Comparison of ENCODE assay signal across 1 cellular context in the genomic region with DNA sequence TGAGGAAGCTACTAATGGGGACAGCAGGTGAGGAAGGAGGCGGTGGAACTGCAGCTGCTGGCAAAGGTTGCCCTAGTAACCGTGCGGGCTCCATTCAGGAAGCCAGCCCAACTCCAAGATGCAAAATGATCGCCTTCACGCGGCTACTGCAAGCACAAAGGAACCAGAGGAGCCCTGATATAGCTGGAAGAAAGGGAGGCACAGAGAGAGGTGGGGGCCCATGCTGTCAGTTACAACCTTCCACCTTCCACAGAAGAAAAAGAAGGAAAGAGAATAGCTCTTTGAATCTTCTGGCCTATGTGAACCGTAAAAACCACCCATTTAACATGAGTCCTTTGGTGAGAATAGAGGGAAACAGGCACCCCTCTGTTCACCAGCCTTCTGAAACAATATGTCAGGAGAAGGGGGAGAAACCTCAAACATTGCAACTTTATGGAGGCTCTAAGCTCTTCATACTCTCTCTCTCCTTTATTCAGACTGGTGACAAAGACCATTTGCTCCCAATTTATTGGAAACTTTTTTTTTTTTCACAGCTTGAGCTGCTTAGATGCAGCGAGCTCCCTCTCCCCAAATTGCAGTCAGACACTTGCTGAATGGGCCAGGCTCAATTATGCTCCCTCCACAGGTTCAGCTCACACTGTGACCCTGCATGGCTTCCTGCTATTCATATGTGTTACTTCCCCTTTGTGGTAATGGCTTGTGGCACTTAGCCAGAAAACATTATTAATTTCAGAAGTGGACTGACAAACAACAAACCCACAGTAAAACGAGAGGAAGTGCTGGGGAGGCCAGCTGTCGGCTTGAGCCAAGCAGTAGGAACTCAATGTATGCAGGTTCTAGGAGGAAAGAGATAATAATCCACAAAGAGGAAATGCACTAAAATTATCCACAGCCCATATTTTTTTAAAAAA.
A peak's percentile ranks its signal among the peaks of the same experiment; 100 is the strongest.
TF ChIP-seq lines count a peak whose summit lies in the region.

No MANE protein-coding gene starts in this region.

TF ChIP-seq in HepG2, 621 proteins besides CTCF, POLR2A, EP300 and RAD21 (continued from another document and continues in another):
- TF ChIP-seq, protein P1, sequence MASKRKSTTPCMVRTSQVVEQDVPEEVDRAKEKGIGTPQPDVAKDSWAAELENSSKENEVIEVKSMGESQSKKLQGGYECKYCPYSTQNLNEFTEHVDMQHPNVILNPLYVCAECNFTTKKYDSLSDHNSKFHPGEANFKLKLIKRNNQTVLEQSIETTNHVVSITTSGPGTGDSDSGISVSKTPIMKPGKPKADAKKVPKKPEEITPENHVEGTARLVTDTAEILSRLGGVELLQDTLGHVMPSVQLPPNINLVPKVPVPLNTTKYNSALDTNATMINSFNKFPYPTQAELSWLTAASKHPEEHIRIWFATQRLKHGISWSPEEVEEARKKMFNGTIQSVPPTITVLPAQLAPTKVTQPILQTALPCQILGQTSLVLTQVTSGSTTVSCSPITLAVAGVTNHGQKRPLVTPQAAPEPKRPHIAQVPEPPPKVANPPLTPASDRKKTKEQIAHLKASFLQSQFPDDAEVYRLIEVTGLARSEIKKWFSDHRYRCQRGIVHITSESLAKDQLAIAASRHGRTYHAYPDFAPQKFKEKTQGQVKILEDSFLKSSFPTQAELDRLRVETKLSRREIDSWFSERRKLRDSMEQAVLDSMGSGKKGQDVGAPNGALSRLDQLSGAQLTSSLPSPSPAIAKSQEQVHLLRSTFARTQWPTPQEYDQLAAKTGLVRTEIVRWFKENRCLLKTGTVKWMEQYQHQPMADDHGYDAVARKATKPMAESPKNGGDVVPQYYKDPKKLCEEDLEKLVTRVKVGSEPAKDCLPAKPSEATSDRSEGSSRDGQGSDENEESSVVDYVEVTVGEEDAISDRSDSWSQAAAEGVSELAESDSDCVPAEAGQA (IDR thresholded peaks at IDR 0.05; ENCODE audit: low read depth), result no peak
- TF ChIP-seq, protein P1 (CRISPR knock-in tag; IDR thresholded peaks at IDR 0.05; ENCODE audit: borderline replicate concordance), result no peak
- TF ChIP-seq ELF4 (CRISPR knock-in tag; IDR thresholded peaks at IDR 0.05; ENCODE audit: borderline replicate concordance) (no peak), SNRNP70 (IDR thresholded peaks at IDR 0.05; ENCODE audit: low read depth, low read length) (no peak), ZMYM2 (CRISPR knock-in tag; IDR thresholded peaks at IDR 0.05) (no peak), CBFB (CRISPR knock-in tag; IDR thresholded peaks at IDR 0.05) (no peak), KDM1A (CRISPR knock-in tag; IDR thresholded peaks at IDR 0.05) (no peak), ZMAT3 (CRISPR knock-in tag; conservative IDR thresholded peaks at IDR 0.05) (no peak), PAWR (CRISPR knock-in tag; IDR thresholded peaks at IDR 0.05; ENCODE audit: borderline replicate concordance) (no peak), PHB2 (IDR thresholded peaks at IDR 0.05; ENCODE audit: partially characterized antibody) (no peak), ZNF274 (CRISPR knock-in tag; IDR thresholded peaks at IDR 0.05) (no peak), ZC3H4 (CRISPR knock-in tag; IDR thresholded peaks at IDR 0.05; ENCODE audit: borderline replicate concordance) (no peak), PRMT3 (CRISPR knock-in tag; IDR thresholded peaks at IDR 0.05; ENCODE audit: borderline replicate concordance, low read depth) (no peak), ZBTB38 (CRISPR knock-in tag; IDR thresholded peaks at IDR 0.05) (peak; percentile 92), ZNF547 (CRISPR knock-in tag; IDR thresholded peaks at IDR 0.05) (no peak), SMAD9 (CRISPR knock-in tag; IDR thresholded peaks at IDR 0.05) (no peak), SYNCRIP (IDR thresholded peaks at IDR 0.05; ENCODE audit: insufficient read depth, low read depth, low read length) (no peak), MIER3 (CRISPR knock-in tag; IDR thresholded peaks at IDR 0.05; ENCODE audit: borderline replicate concordance) (no peak), ETV6 (CRISPR knock-in tag; conservative IDR thresholded peaks at IDR 0.05) (no peak), ZNF34 (CRISPR knock-in tag; IDR thresholded peaks at IDR 0.05; ENCODE audit: borderline replicate concordance) (no peak), SOX6 (IDR thresholded peaks at IDR 0.05) (no peak), SOX6 (CRISPR knock-in tag; IDR thresholded peaks at IDR 0.05) (no peak)
- TF ChIP-seq, protein P2, sequence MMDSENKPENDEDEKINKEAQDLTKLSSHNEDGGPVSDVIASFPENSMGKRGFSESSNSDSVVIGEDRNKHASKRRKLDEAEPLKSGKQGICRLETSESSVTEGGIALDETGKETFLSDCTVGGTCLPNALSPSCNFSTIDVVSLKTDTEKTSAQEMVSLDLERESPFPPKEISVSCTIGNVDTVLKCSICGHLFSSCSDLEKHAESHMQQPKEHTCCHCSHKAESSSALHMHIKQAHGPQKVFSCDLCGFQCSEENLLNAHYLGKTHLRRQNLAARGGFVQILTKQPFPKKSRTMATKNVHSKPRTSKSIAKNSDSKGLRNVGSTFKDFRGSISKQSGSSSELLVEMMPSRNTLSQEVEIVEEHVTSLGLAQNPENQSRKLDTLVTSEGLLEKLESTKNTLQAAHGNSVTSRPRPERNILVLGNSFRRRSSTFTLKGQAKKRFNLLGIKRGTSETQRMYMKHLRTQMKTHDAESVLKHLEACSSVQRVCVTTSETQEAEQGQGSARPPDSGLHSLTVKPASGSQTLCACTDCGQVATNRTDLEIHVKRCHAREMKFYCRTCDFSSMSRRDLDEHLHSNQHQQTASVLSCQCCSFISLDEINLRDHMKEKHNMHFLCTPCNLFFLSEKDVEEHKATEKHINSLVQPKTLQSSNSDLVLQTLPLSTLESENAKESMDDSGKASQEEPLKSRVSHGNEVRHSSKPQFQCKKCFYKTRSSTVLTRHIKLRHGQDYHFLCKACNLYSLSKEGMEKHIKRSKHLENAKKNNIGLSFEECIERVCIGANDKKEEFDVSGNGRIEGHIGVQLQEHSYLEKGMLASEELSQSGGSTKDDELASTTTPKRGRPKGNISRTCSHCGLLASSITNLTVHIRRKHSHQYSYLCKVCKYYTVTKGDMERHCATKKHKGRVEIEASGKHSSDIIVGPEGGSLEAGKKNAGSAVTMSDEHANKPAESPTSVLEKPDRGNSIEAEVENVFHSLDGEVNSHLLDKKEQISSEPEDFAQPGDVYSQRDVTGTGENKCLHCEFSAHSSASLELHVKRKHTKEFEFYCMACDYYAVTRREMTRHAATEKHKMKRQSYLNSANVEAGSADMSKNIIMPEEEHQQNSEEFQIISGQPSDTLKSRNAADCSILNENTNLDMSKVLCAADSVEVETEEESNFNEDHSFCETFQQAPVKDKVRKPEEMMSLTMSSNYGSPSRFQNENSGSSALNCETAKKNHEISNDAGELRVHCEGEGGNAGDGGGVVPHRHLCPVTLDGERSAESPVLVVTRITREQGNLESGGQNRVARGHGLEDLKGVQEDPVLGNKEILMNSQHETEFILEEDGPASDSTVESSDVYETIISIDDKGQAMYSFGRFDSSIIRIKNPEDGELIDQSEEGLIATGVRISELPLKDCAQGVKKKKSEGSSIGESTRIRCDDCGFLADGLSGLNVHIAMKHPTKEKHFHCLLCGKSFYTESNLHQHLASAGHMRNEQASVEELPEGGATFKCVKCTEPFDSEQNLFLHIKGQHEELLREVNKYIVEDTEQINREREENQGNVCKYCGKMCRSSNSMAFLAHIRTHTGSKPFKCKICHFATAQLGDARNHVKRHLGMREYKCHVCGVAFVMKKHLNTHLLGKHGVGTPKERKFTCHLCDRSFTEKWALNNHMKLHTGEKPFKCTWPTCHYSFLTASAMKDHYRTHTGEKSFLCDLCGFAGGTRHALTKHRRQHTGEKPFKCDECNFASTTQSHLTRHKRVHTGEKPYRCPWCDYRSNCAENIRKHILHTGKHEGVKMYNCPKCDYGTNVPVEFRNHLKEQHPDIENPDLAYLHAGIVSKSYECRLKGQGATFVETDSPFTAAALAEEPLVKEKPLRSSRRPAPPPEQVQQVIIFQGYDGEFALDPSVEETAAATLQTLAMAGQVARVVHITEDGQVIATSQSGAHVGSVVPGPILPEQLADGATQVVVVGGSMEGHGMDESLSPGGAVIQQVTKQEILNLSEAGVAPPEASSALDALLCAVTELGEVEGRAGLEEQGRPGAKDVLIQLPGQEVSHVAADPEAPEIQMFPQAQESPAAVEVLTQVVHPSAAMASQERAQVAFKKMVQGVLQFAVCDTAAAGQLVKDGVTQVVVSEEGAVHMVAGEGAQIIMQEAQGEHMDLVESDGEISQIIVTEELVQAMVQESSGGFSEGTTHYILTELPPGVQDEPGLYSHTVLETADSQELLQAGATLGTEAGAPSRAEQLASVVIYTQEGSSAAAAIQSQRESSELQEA (CRISPR knock-in tag; IDR thresholded peaks at IDR 0.05; ENCODE audit: not compliant biosample characterization), result no peak
- TF ChIP-seq, protein P3, sequence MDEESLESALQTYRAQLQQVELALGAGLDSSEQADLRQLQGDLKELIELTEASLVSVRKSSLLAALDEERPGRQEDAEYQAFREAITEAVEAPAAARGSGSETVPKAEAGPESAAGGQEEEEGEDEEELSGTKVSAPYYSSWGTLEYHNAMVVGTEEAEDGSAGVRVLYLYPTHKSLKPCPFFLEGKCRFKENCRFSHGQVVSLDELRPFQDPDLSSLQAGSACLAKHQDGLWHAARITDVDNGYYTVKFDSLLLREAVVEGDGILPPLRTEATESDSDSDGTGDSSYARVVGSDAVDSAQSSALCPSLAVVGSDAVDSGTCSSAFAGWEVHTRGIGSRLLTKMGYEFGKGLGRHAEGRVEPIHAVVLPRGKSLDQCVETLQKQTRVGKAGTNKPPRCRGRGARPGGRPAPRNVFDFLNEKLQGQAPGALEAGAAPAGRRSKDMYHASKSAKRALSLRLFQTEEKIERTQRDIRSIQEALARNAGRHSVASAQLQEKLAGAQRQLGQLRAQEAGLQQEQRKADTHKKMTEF (CRISPR knock-in tag; IDR thresholded peaks at IDR 0.05), result no peak; the same call in 1 of the 2 replicates
- TF ChIP-seq, protein P4, sequence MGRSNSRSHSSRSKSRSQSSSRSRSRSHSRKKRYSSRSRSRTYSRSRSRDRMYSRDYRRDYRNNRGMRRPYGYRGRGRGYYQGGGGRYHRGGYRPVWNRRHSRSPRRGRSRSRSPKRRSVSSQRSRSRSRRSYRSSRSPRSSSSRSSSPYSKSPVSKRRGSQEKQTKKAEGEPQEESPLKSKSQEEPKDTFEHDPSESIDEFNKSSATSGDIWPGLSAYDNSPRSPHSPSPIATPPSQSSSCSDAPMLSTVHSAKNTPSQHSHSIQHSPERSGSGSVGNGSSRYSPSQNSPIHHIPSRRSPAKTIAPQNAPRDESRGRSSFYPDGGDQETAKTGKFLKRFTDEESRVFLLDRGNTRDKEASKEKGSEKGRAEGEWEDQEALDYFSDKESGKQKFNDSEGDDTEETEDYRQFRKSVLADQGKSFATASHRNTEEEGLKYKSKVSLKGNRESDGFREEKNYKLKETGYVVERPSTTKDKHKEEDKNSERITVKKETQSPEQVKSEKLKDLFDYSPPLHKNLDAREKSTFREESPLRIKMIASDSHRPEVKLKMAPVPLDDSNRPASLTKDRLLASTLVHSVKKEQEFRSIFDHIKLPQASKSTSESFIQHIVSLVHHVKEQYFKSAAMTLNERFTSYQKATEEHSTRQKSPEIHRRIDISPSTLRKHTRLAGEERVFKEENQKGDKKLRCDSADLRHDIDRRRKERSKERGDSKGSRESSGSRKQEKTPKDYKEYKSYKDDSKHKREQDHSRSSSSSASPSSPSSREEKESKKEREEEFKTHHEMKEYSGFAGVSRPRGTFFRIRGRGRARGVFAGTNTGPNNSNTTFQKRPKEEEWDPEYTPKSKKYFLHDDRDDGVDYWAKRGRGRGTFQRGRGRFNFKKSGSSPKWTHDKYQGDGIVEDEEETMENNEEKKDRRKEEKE (IDR thresholded peaks at IDR 0.05), result no peak
- TF ChIP-seq, protein P5, sequence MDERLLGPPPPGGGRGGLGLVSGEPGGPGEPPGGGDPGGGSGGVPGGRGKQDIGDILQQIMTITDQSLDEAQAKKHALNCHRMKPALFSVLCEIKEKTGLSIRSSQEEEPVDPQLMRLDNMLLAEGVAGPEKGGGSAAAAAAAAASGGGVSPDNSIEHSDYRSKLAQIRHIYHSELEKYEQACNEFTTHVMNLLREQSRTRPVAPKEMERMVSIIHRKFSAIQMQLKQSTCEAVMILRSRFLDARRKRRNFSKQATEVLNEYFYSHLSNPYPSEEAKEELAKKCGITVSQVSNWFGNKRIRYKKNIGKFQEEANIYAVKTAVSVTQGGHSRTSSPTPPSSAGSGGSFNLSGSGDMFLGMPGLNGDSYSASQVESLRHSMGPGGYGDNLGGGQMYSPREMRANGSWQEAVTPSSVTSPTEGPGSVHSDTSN (CRISPR knock-in tag; IDR thresholded peaks at IDR 0.05), result no peak
- TF ChIP-seq, protein P6, sequence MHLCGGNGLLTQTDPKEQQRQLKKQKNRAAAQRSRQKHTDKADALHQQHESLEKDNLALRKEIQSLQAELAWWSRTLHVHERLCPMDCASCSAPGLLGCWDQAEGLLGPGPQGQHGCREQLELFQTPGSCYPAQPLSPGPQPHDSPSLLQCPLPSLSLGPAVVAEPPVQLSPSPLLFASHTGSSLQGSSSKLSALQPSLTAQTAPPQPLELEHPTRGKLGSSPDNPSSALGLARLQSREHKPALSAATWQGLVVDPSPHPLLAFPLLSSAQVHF (CRISPR knock-in tag; IDR thresholded peaks at IDR 0.05), result no peak
- TF ChIP-seq, protein P7, sequence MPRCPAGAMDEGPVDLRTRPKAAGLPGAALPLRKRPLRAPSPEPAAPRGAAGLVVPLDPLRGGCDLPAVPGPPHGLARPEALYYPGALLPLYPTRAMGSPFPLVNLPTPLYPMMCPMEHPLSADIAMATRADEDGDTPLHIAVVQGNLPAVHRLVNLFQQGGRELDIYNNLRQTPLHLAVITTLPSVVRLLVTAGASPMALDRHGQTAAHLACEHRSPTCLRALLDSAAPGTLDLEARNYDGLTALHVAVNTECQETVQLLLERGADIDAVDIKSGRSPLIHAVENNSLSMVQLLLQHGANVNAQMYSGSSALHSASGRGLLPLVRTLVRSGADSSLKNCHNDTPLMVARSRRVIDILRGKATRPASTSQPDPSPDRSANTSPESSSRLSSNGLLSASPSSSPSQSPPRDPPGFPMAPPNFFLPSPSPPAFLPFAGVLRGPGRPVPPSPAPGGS (CRISPR knock-in tag; IDR thresholded peaks at IDR 0.05), result no peak
